Comparison of ENCODE assay signal across 21 cellular contexts in the genomic region with DNA sequence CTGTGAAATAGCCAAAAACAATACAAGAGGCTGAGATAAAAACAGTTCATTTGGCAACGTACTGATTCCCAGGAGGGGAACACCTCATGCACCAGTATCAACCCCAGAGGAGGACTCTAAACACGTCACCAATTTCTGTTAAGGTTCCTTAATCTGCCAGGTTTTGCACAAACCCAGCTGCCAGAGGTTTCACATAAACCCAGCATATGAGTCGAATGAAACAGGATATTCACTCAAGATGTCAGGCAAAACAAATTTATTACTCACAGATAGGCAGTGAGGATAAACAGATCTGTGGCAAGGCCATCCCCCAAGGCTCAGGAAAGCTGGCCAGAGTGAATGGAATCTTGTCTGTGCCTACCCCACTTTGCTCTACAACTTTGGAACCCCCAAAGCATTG.
DNase-seq lines count a peak whose midpoint lies in the region; ATAC-seq and TF ChIP-seq lines count a peak whose summit lies in the region.
"Had no signal": no experiment of that assay in that cellular context is flagged by ENCODE, and none has a peak within 500 bp of the region (broad histone marks: within the 10 kb centered on the region; RNA-seq: fewer than 3 reads in every experiment).

No MANE protein-coding gene starts in this region.

- no peaks in the 10 kb centered on the region for H3K9me3 Mint-ChIP-seq in glutamatergic neuron (ENCODE audit: unreplicated experiment)
- peaks cover 4 to 12% (median 6%) of the 10 kb centered on the region in 5 donors for H3K9me3 Mint-ChIP-seq in CD8-positive, alpha-beta memory T cell
- H3K9me3 Mint-ChIP-seq: brain had no signal

- CTCF ChIA-PET in HEK293 (lab: Yijun Ruan, JAX): no interaction called here
- CTCF ChIA-PET in CD8-positive, alpha-beta memory T cell (lab: Charles Lee): interaction anchor here (1.5 kb wide), 1 partner anchor 25 kb away, joined by 3 read pairs; no protein-coding TSS in a partner anchor

- H3K4me3 Mint-ChIP-seq in glutamatergic neuron (ENCODE audit: unreplicated experiment): no peak overlapping the region
- no peak overlapping the region for H3K4me3 Mint-ChIP-seq in CD8-positive, alpha-beta memory T cell
- H3K4me3 Mint-ChIP-seq: brain had no signal

- in situ Hi-C loops in brain microvascular endothelial cell (cut with HindIII; ENCODE audit: low pct_ligation_motif_present, low sequenced_read_pairs): no loop called here

- H3K4me1 Mint-ChIP-seq in glutamatergic neuron (ENCODE audit: low read depth, unreplicated experiment): no peaks in the 10 kb centered on the region
- H3K4me1 Mint-ChIP-seq in CD8-positive, alpha-beta memory T cell: no peaks in the 10 kb centered on the region
- H3K4me1 Mint-ChIP-seq: brain had no signal

- H3K36me3 ChIP-seq in HEK293 (ENCODE audit: control insufficient read depth in 2 of 2, insufficient read depth in 1 of 2, low read length in 2 of 2) (no peaks in the 10 kb centered on the region), brain microvascular endothelial cell (replicated peaks) (no peaks in the 10 kb centered on the region)
- H3K36me3 ChIP-seq in CD8-positive, alpha-beta memory T cell (ENCODE audit: insufficient read depth, low read length): no peaks in the 10 kb centered on the region
- H3K36me3 ChIP-seq: BLaER1, SJCRH30, upper lobe of right lung had no signal

- DNase-seq in NCI-H446 treated with DMSO at 0.1 percent for 48 hours (lab: John Stamatoyannopoulos, UW) (peak; percentile 24), brain microvascular endothelial cell (peak; percentile 7), omental fat pad (ENCODE audit: low spot score) (no peak), germinal center (ENCODE audit: low spot score) (no peak), glutamatergic neuron (no peak), NCI-H1436 (lab: John Stamatoyannopoulos, UW) (no peak)
- no peak for DNase-seq in CD8-positive, alpha-beta memory T cell
- DNase-seq: activated CD4-positive, alpha-beta T cell treated with anti-CD3 and anti-CD28 coated beads for 48 hours; activated CD8-positive, alpha-beta memory T cell treated with anti-CD3 and anti-CD28 coated beads, Interleukin-2, amount 50 U/mL, for 4 hours; activated naive CD4-positive, alpha-beta T cell; DMS79; hippocampal formation; NCI-H1048; stimulated activated naive CD4-positive, alpha-beta T cell; T1000; upper lobe of right lung had no signal

- H3K27ac Mint-ChIP-seq in glutamatergic neuron (ENCODE audit: unreplicated experiment): no peak overlapping the region
- no peak overlapping the region for H3K27ac Mint-ChIP-seq in CD8-positive, alpha-beta memory T cell
- H3K27ac Mint-ChIP-seq: brain had no signal

- no peaks in the 10 kb centered on the region for H3K27me3 ChIP-seq in brain microvascular endothelial cell (replicated peaks)
- H3K27me3 ChIP-seq in CD8-positive, alpha-beta memory T cell (ENCODE audit: insufficient read depth, low read length, poor library complexity, severe bottlenecking): no peaks in the 10 kb centered on the region
- H3K27me3 ChIP-seq: BLaER1, SJCRH30, upper lobe of right lung had no signal

- ATAC-seq in omental fat pad (ENCODE audit: low FRiP score): peak; percentile 44
- ATAC-seq: esophagus mucosa, upper lobe of right lung had no signal

- POLR2A ChIA-PET in HEK293 (lab: Yijun Ruan, JAX): no interaction called here
- POLR2A ChIA-PET in CD8-positive, alpha-beta memory T cell (lab: Charles Lee): no interaction called here

- peaks cover 1% of the 10 kb centered on the region for H3K27me3 Mint-ChIP-seq in glutamatergic neuron (ENCODE audit: unreplicated experiment)
- H3K27me3 Mint-ChIP-seq in CD8-positive, alpha-beta memory T cell: no peaks in the 10 kb centered on the region

- H3K36me3 Mint-ChIP-seq in glutamatergic neuron (ENCODE audit: unreplicated experiment): no peaks in the 10 kb centered on the region
- peaks cover 0 to 3% (median 0%) of the 10 kb centered on the region in 3 donors for H3K36me3 Mint-ChIP-seq in CD8-positive, alpha-beta memory T cell
- H3K36me3 Mint-ChIP-seq: brain had no signal

- TF ChIP-seq CTCF in HEK293 (tag by site-specific recombination; IDR thresholded peaks at IDR 0.05): no peak
- TF ChIP-seq CTCF in brain microvascular endothelial cell (IDR thresholded peaks at IDR 0.05; ENCODE audit: low read depth, low read length, missing control alignments): no peak
- TF ChIP-seq CTCF in omental fat pad (IDR thresholded peaks at IDR 0.05): no peak
- TF ChIP-seq CTCF in glutamatergic neuron (IDR thresholded peaks at IDR 0.05; ENCODE audit: partially characterized antibody, unreplicated experiment): no peak

- H3K4me1 ChIP-seq in HEK293 (ENCODE audit: control insufficient read depth, insufficient read depth, low read length): no peaks in the 10 kb centered on the region
- no peaks in the 10 kb centered on the region for H3K4me1 ChIP-seq in CD8-positive, alpha-beta memory T cell (ENCODE audit: insufficient read depth, low read length)
- H3K4me1 ChIP-seq: BLaER1, SJCRH30, upper lobe of right lung had no signal

- no peaks in the 10 kb centered on the region for H3K9me3 ChIP-seq in HEK293 (ENCODE audit: control insufficient read depth, insufficient read depth, low read depth, low read length)
- no peaks in the 10 kb centered on the region for H3K9me3 ChIP-seq in CD8-positive, alpha-beta memory T cell (ENCODE audit: low read length)
- H3K9me3 ChIP-seq: BLaER1, SJCRH30, upper lobe of right lung had no signal

- H3K27ac ChIP-seq in HEK293 (ENCODE audit: extremely low read depth, low read depth, low read length) (no peak overlapping the region), brain microvascular endothelial cell (no peak overlapping the region)
- no peak overlapping the region for H3K27ac ChIP-seq in CD8-positive, alpha-beta memory T cell (ENCODE audit: low read depth, low read length)
- H3K27ac ChIP-seq: BLaER1, SJCRH30, upper lobe of right lung had no signal

- H3K4me3 ChIP-seq in HEK293 (ENCODE audit: low read depth, low read length): no peak overlapping the region
- no peak overlapping the region for H3K4me3 ChIP-seq in brain microvascular endothelial cell (ENCODE audit: low read depth, low read length)
- no peak overlapping the region for H3K4me3 ChIP-seq in CD8-positive, alpha-beta memory T cell (ENCODE audit: low read length)
- H3K4me3 ChIP-seq: BLaER1, SJCRH30, upper lobe of right lung had no signal

TF ChIP-seq in HEK293, 187 proteins besides CTCF, POLR2A, EP300 and RAD21:
- TF ChIP-seq TRIM28 (IDR thresholded peaks at IDR 0.05; ENCODE audit: borderline replicate concordance, low read length) (0 out of 2 replicates have a peak, but pooled peaks have one; percentile 13), GLIS1 (tag by site-specific recombination; IDR thresholded peaks at IDR 0.05) (peak; percentile 38)
- TF ChIP-seq, protein P1, sequence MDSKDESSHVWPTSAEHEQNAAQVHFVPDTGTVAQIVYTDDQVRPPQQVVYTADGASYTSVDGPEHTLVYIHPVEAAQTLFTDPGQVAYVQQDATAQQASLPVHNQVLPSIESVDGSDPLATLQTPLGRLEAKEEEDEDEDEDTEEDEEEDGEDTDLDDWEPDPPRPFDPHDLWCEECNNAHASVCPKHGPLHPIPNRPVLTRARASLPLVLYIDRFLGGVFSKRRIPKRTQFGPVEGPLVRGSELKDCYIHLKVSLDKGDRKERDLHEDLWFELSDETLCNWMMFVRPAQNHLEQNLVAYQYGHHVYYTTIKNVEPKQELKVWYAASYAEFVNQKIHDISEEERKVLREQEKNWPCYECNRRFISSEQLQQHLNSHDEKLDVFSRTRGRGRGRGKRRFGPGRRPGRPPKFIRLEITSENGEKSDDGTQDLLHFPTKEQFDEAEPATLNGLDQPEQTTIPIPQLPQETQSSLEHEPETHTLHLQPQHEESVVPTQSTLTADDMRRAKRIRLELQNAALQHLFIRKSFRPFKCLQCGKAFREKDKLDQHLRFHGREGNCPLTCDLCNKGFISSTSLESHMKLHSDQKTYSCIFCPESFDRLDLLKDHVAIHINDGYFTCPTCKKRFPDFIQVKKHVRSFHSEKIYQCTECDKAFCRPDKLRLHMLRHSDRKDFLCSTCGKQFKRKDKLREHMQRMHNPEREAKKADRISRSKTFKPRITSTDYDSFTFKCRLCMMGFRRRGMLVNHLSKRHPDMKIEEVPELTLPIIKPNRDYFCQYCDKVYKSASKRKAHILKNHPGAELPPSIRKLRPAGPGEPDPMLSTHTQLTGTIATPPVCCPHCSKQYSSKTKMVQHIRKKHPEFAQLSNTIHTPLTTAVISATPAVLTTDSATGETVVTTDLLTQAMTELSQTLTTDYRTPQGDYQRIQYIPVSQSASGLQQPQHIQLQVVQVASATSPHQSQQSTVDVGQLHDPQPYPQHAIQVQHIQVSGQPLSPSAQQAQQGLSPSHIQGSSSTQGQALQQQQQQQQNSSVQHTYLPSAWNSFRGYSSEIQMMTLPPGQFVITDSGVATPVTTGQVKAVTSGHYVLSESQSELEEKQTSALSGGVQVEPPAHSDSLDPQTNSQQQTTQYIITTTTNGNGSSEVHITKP (tag by site-specific recombination; IDR thresholded peaks at IDR 0.05): no peak

Comparison
In these comparisons a context has a peak if more than half of its experiments do, and no peak if none do; other contexts are left out.
1. DNase-seq: peak in NCI-H446 treated with DMSO at 0.1 percent for 48 hours (single experiment) and brain microvascular endothelial cell (single experiment); none in omental fat pad (single experiment), germinal center (single experiment), glutamatergic neuron (single experiment), NCI-H1436 (single experiment) and CD8-positive, alpha-beta memory T cell (0 of 5).